ENCODE assay signal across 24 cellular contexts in genomic region chr2:199136241-199136640, GRCh38.
"Had no signal": no experiment of that assay in that cellular context is flagged by ENCODE, and none has a peak within 500 bp of the region (broad histone marks: within the 10 kb centered on the region; RNA-seq: fewer than 3 reads in every experiment).

No MANE protein-coding gene starts in this region.

- H3K4me3 ChIP-seq: heart left ventricle, left lung, stomach, transverse colon, uterus had no signal

- H3K4me1 ChIP-seq: heart left ventricle, left lung, stomach, uterus had no signal

- H3K36me3 ChIP-seq: brain microvascular endothelial cell, heart left ventricle, left lung, stomach, transverse colon, uterus had no signal

- ATAC-seq: activated CD4-positive, CD25-positive, alpha-beta regulatory T cell treated with anti-CD3 and anti-CD28 coated beads, Interleukin-2, amount 50 U/mL, for 24 hours; activated T-cell treated with anti-CD3 and anti-CD28 coated beads, Interleukin-2, amount 50 U/mL, for 72 hours; heart left ventricle; left lung; naive thymus-derived CD4-positive, alpha-beta T cell; sciatic nerve; stimulated activated memory B cell treated with anti-CD40 and anti-IgM and Interleukin-4, amounts not matched to agents 10 μg/mL and 1 μg/mL and 100 μg/mL, for 72 hours had no signal

- H3K9me3 ChIP-seq: left lung, transverse colon, uterus had no signal

- FAIRE-seq: kidney, small intestine had no signal

- H3K27ac ChIP-seq: brain microvascular endothelial cell, heart left ventricle, left lung, stomach, transverse colon, uterus, VCaP had no signal

- DNase-seq: activated CD4-positive, alpha-beta memory T cell treated with anti-CD3 and anti-CD28 coated beads, Interleukin-2, amount 10 ng/mL, durations not matched to agents 7 days and 5 days; activated CD4-positive, alpha-beta T cell treated with anti-CD3 and anti-CD28 coated beads, Interleukin-2, amount 10 ng/mL, durations not matched to agents 24 days and 14 days; activated effector memory CD4-positive, alpha-beta T cell treated with Interleukin-2 at 50 U/mL for 16 hours; activated naive CD4-positive, alpha-beta T cell treated with anti-CD3 and anti-CD28 coated beads for 36 hours; activated naive CD8-positive, alpha-beta T cell treated with anti-CD3 and anti-CD28 coated beads, Interleukin-2, amount 10 ng/mL, durations not matched to agents 7 days and 5 days; activated T-cell treated with anti-CD3 and anti-CD28 coated beads, Interleukin-2, amount 50 U/mL, for 72 hours; amygdala; dermis blood vessel endothelial cell; effector CD8-positive, alpha-beta T cell; heart left ventricle; left lung; naive thymus-derived CD4-positive, alpha-beta T cell; occipital lobe; stimulated activated CD4-positive, alpha-beta T cell treated with anti-CD3 and anti-CD28 coated beads, Interleukin-2, amount 100 ng/mL, for 24 hours; stomach had no signal

- H3K27me3 ChIP-seq: brain microvascular endothelial cell, heart left ventricle, left lung, stomach, transverse colon, uterus had no signal
